11 cellular contexts compared by ENCODE assay signal in the genomic region with DNA sequence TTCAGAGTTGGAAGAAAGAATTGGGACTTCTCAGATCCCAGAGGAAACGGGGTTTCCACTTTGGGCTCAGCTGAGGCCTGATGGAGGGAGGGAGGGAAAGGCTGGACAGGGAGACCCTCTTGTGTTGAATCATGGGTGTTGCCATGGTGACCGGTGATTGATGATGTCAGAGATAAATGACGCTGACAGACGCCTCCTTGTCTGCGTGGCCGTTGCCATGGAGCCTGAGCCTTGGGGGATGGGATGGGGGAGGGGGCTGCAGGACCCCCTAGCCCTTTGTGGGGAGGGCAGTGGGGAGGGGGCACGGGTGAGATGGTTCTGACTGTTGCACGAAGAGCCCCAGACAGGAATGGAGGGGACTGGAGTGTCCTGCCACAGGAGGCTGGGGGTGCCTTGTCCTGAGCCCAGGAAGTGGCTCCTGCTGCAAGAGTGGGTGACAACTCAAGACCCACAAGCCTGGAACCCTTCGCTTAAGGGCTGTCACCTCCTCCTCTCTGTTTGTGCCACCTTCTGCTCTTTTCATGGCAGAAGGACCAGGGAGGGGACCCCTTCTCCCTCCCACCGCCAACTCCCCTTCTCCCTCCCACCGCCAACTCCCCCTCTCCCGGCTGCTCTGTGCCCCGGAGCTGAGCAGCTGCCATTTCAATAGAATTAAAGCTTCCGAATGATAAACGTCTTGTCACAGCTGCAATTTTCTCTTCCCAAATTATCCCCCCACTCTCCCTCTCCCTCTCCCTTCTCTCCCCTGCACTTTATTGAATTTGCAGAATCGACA. TPM values are rescaled to one million over a fixed set of nuclear protein-coding genes. Genes with fewer than 3 reads are reported as not detected.
A peak's percentile ranks its signal among the peaks of the same experiment; 100 is the strongest.
DNase-seq lines count a peak whose midpoint lies in the region; ATAC-seq and TF ChIP-seq lines count a peak whose summit lies in the region.
"Had no signal": no experiment of that assay in that cellular context is flagged by ENCODE, and none has a peak within 500 bp of the region (broad histone marks: within the 10 kb centered on the region; RNA-seq: fewer than 3 reads in every experiment).

No MANE protein-coding gene starts in this region.

- no peaks in the 10 kb centered on the region for H3K27me3 ChIP-seq in A673 (replicated peaks; ENCODE audit: insufficient read depth, low read depth, low read length, poor library complexity)
- no peaks in the 10 kb centered on the region for H3K27me3 ChIP-seq in left lung

- H3K4me3 ChIP-seq in A673 (ENCODE audit: low read depth, low read length, poor library complexity, severe bottlenecking) (peak overlapping the region; percentile 10), left lung (no peak overlapping the region)

- peak overlapping the region; percentile 69 to 84 (median 74) for H3K4me3 Mint-ChIP-seq in brain
- no peak overlapping the region for H3K4me3 Mint-ChIP-seq in activated naive CD8-positive, alpha-beta T cell treated with anti-CD3 and anti-CD28 coated beads for 36 hours
- H3K4me3 Mint-ChIP-seq: activated T-cell treated with anti-CD3 and anti-CD28 coated beads, Interleukin-2, amount 50 U/mL, for 72 hours had no signal

- CTCF ChIA-PET in A673 (lab: Charles Lee), result interaction anchor here (0.5 to 0.7 kb wide), 3 partner anchors 18 to 91 kb away, joined by 3 to 12 read pairs (median 5); no protein-coding TSS in a partner anchor

- POLR2A ChIA-PET in A673 (lab: Charles Lee; ENCODE audit: low non-redundant PET), result interaction anchor here (0.7 kb wide), 1 partner anchor 183 kb away, joined by 3 read pairs; no protein-coding TSS in a partner anchor

- peaks cover 13% of the 10 kb centered on the region for H3K36me3 ChIP-seq in A673 (ENCODE audit: insufficient read depth, low read length, poor library complexity, severe bottlenecking)
- H3K36me3 ChIP-seq in left lung, result peaks cover 0 to 77% of the 10 kb centered on the region in 2 donors

- peak; percentile 58 for DNase-seq in A673 (ENCODE audit: low spot score)
- peak; percentile 82 for DNase-seq in NCI-H1417 treated with DMSO at 0.1 percent for 48 hours (lab: John Stamatoyannopoulos, UW)
- DNase-seq in left lung, result peak; percentile 34 to 47
- no peak for DNase-seq in AG20443 (ENCODE audit: low spot score)
- DNase-seq in activated naive CD8-positive, alpha-beta T cell treated with anti-CD3 and anti-CD28 coated beads for 36 hours, result no peak
- DNase-seq: activated T-cell treated with anti-CD3 and anti-CD28 coated beads, Interleukin-2, amount 50 U/mL, for 72 hours; Kasumi-1 had no signal

- no peaks in the 10 kb centered on the region for H3K27me3 Mint-ChIP-seq in brain
- no peaks in the 10 kb centered on the region for H3K27me3 Mint-ChIP-seq in activated naive CD8-positive, alpha-beta T cell treated with anti-CD3 and anti-CD28 coated beads for 36 hours

- no peak for ATAC-seq in left lung
- no peak for ATAC-seq in GM18909 (IDR thresholded peaks at IDR 0.05; ENCODE audit: poor library complexity, unreplicated experiment)
- ATAC-seq in HG02970 (IDR thresholded peaks at IDR 0.05; ENCODE audit: low FRiP score, unreplicated experiment), result no peak
- ATAC-seq: activated T-cell treated with anti-CD3 and anti-CD28 coated beads, Interleukin-2, amount 50 U/mL, for 72 hours had no signal

- H3K27ac Mint-ChIP-seq in brain, result peak overlapping the region; percentile 94 to 99 (median 97)
- no peak overlapping the region for H3K27ac Mint-ChIP-seq in activated naive CD8-positive, alpha-beta T cell treated with anti-CD3 and anti-CD28 coated beads for 36 hours
- H3K27ac Mint-ChIP-seq: activated T-cell treated with anti-CD3 and anti-CD28 coated beads, Interleukin-2, amount 50 U/mL, for 72 hours had no signal

- H3K36me3 Mint-ChIP-seq in brain, result peaks cover 32% of the 10 kb centered on the region
- peaks cover 11% of the 10 kb centered on the region for H3K36me3 Mint-ChIP-seq in activated naive CD8-positive, alpha-beta T cell treated with anti-CD3 and anti-CD28 coated beads for 36 hours

- peaks cover 0 to 2% (median 0%) of the 10 kb centered on the region in 5 experiments for H3K9me3 Mint-ChIP-seq in brain
- H3K9me3 Mint-ChIP-seq in activated naive CD8-positive, alpha-beta T cell treated with anti-CD3 and anti-CD28 coated beads for 36 hours, result no peaks in the 10 kb centered on the region
- H3K9me3 Mint-ChIP-seq: activated T-cell treated with anti-CD3 and anti-CD28 coated beads, Interleukin-2, amount 50 U/mL, for 72 hours had no signal

- H3K4me1 Mint-ChIP-seq in brain, result peaks cover 97% of the 10 kb centered on the region
- peaks cover 43% of the 10 kb centered on the region for H3K4me1 Mint-ChIP-seq in activated naive CD8-positive, alpha-beta T cell treated with anti-CD3 and anti-CD28 coated beads for 36 hours

- TF ChIP-seq CTCF in A673 (conservative IDR thresholded peaks at IDR 0.05; ENCODE audit: low read depth, low read length), result no peak
- no peak for TF ChIP-seq CTCF in brain (conservative IDR thresholded peaks at IDR 0.05)
- TF ChIP-seq CTCF in left lung (IDR thresholded peaks at IDR 0.05), result no peak

- H3K9me3 ChIP-seq in A673 (ENCODE audit: low read depth, low read length, poor library complexity, severe bottlenecking) (no peaks in the 10 kb centered on the region), left lung (no peaks in the 10 kb centered on the region)

- BruUV-seq in A673 (replicated peaks; lab: Mats Ljungman, UMichigan), result no TSS peak

- H3K4me1 ChIP-seq in A673 (ENCODE audit: insufficient read depth, low read length, poor library complexity, severe bottlenecking) (peaks cover 58% of the 10 kb centered on the region), left lung (peaks cover 48 to 94% of the 10 kb centered on the region in 2 donors)

- H3K27ac ChIP-seq in A673 (ENCODE audit: low read depth, low read length, poor library complexity, severe bottlenecking) (peak overlapping the region; percentile 79), left lung (peak overlapping the region in 1 of 2 donors; percentile 8)

- intact Hi-C loops in A673 (cut with micrococcal nuclease; ENCODE audit: unreplicated experiment), result loop anchor here (5.0 to 10.0 kb wide), 2 partner anchors 148 to 214 kb away; a partner anchor contains a TSS
- intact Hi-C loops in left lung (cut with DNase I), result loop anchor here (5.0 to 10.0 kb wide), 2 partner anchors 43 to 46 kb away; a partner anchor contains a TSS

RNA-seq across cellular contexts. Expression of a gene that starts 13.9 kb away (rescaled TPM):
- total RNA-seq in A673 (2021), result not detected in 2 replicates
- polyA plus RNA-seq in brain (ENCODE audit: insufficient read depth, low read depth, low replicate concordance), result not detected
- total RNA-seq in left lung, result 1 to 10 TPM; 3.0 to 3.6 TPM
- total RNA-seq in activated naive CD8-positive, alpha-beta T cell treated with anti-CD3 and anti-CD28 coated beads for 36 hours, result not detected
- total RNA-seq: activated T-cell treated with anti-CD3 and anti-CD28 coated beads, Interleukin-2, amount 50 U/mL, for 72 hours; epithelial cell of proximal tubule had no signal

RNA-seq across cellular contexts. Expression of a gene that starts 41.6 kb away (rescaled TPM):
- total RNA-seq in A673 (2021) (25.4 and 30.3 TPM in 2 replicates), left lung (10 to 100 TPM; 54.7 to 62.6 TPM)
- polyA plus RNA-seq in brain (ENCODE audit: insufficient read depth, low read depth, low replicate concordance), result 26.2 TPM
- 10 to 100 TPM; 31.2 to 33.3 TPM for total RNA-seq in activated naive CD8-positive, alpha-beta T cell treated with anti-CD3 and anti-CD28 coated beads for 36 hours

Comparison
In these comparisons a context has a peak if more than half of its experiments do, and no peak if none do; other contexts are left out.
1. DNase-seq: peak in A673 (single experiment), NCI-H1417 treated with DMSO at 0.1 percent for 48 hours (single experiment) and left lung (2 of 2); none in AG20443 (single experiment) and activated naive CD8-positive, alpha-beta T cell treated with anti-CD3 and anti-CD28 coated beads for 36 hours (single experiment).